8 cellular contexts compared by ENCODE assay signal in the genomic region with DNA sequence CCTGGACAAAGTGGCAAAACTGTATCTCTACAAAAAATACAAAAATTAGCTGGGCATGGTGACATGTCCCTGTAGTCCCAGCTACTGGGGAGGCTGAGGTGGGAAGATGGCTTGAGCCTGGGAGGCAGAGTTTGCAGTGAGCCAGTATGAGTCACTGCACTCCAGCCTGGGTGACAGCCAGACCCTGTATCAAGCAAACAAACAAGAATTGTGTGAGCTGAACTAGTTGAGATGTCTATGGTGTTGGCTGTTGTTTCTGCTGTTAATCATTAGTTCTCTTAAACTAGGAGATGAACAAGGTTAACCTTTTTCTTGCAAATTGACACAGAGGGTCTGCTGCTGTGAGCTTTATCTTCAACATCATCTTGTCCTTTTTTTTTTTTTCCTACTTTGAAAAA. TPM values are rescaled to one million over a fixed set of nuclear protein-coding genes. Genes with fewer than 3 reads are reported as not detected.
DNase-seq lines count a peak whose midpoint lies in the region; ATAC-seq, FAIRE-seq and TF ChIP-seq lines count a peak whose summit lies in the region.

No MANE protein-coding gene starts in this region.

- H3K36me3 ChIP-seq in mammary epithelial cell (ENCODE audit: insufficient read depth, low read length) = no peaks in the 10 kb centered on the region
- H3K36me3 ChIP-seq in naive thymus-derived CD4-positive, alpha-beta T cell (ENCODE audit: control insufficient read depth in 2 of 3, insufficient read depth in 3 of 3, low read length in 3 of 3) = peaks cover 0 to 18% (median 6%) of the 10 kb centered on the region in 3 experiments

- TF ChIP-seq CTCF in LNCaP clone FGC (IDR thresholded peaks at IDR 0.05; ENCODE audit: control insufficient read depth, extremely low read depth, insufficient read depth) = no peak
- no peak for TF ChIP-seq CTCF in mammary epithelial cell (conservative IDR thresholded peaks at IDR 0.05 in 1 of 2, IDR thresholded peaks at IDR 0.05 in 1 of 2; ENCODE audit: extremely low read depth in 1 of 2, insufficient read depth in 1 of 2, low read depth in 1 of 2, low read length in 2 of 2)

- H3K27me3 Mint-ChIP-seq in naive thymus-derived CD4-positive, alpha-beta T cell = no peaks in the 10 kb centered on the region

- H3K79me2 ChIP-seq in mammary epithelial cell (ENCODE audit: insufficient read depth, low read length) = peaks cover 87% of the 10 kb centered on the region

- peaks cover 51 to 96% (median 84%) of the 10 kb centered on the region in 7 donors for H3K4me1 Mint-ChIP-seq in naive thymus-derived CD4-positive, alpha-beta T cell

- peak overlapping the region in 9 of 10 donors; percentile 39 to 88 (median 63) for H3K4me3 Mint-ChIP-seq in naive thymus-derived CD4-positive, alpha-beta T cell

- H3K36me3 Mint-ChIP-seq in naive thymus-derived CD4-positive, alpha-beta T cell = peaks cover 29 to 56% (median 45%) of the 10 kb centered on the region in 5 donors

- H4K20me1 ChIP-seq in mammary epithelial cell (ENCODE audit: insufficient read depth, low read length) = no peaks in the 10 kb centered on the region

- POLR2A ChIA-PET in naive thymus-derived CD4-positive, alpha-beta T cell (lab: Charles Lee) = interaction anchor here (0.6 to 2.2 kb wide), 7 partner anchors 10 to 63 kb away, joined by 3 to 10 read pairs (median 3); a partner anchor contains a TSS

- in situ Hi-C loops in mammary epithelial cell (cut with MboI; ENCODE audit: low sequenced_read_pairs in 2 of 2) = no loop called here

- BruUV-seq in mammary epithelial cell (replicated peaks; lab: Mats Ljungman, UMichigan) = no TSS peak

- no peaks in the 10 kb centered on the region for H3K9me3 ChIP-seq in mammary epithelial cell (replicated peaks; ENCODE audit: insufficient read depth, low read length)
- no peaks in the 10 kb centered on the region for H3K9me3 ChIP-seq in naive thymus-derived CD4-positive, alpha-beta T cell (ENCODE audit: control insufficient read depth in 2 of 3, low read length in 3 of 3)

- peaks cover 0 to 20% (median 3%) of the 10 kb centered on the region in 11 donors for H3K9me3 Mint-ChIP-seq in naive thymus-derived CD4-positive, alpha-beta T cell

- no peaks in the 10 kb centered on the region for H3K27me3 ChIP-seq in mammary epithelial cell (ENCODE audit: insufficient read depth, low read length)
- H3K27me3 ChIP-seq in naive thymus-derived CD4-positive, alpha-beta T cell (ENCODE audit: control insufficient read depth in 2 of 2, insufficient read depth in 2 of 2, low read length in 2 of 2) = no peaks in the 10 kb centered on the region

- H3K27ac Mint-ChIP-seq in naive thymus-derived CD4-positive, alpha-beta T cell = peak overlapping the region; percentile 7 to 90 (median 87)

- no peak overlapping the region for H2AFZ ChIP-seq in mammary epithelial cell (ENCODE audit: low read depth, low read length)

- ATAC-seq in naive thymus-derived CD4-positive, alpha-beta T cell = peak; percentile 63
- ATAC-seq in GM21717 (IDR thresholded peaks at IDR 0.05; ENCODE audit: unreplicated experiment) = no peak

- DNase-seq in GM12892 (ENCODE audit: insufficient read length) = no peak
- peak; percentile 84 for DNase-seq in LNCaP clone FGC (ENCODE audit: low read depth)
- peak; percentile 69 for DNase-seq in mammary epithelial cell
- DNase-seq in naive thymus-derived CD4-positive, alpha-beta T cell = no peak
- DNase-seq in Ammon's horn (ENCODE audit: low spot score) = no peak
- no peak for DNase-seq in HPDE6-E6E7 (ENCODE audit: extremely low spot score)
- DNase-seq in inferior parietal cortex (ENCODE audit: extremely low spot score) = no peak

- peak; percentile 74 for FAIRE-seq in GM12892 (lab: Jason Lieb, UNC)

- H3K27ac ChIP-seq in mammary epithelial cell (ENCODE audit: insufficient read depth, low read depth, low read length) = no peak overlapping the region
- peak overlapping the region; percentile 52 for H3K27ac ChIP-seq in naive thymus-derived CD4-positive, alpha-beta T cell (ENCODE audit: low read depth, low read length)

- intact Hi-C loops in mammary epithelial cell (cut with micrococcal nuclease) = no loop called here
- intact Hi-C loops in naive thymus-derived CD4-positive, alpha-beta T cell (cut with micrococcal nuclease) = loop anchor here in 1 of 2 donors (1.0 to 2.0 kb wide), 3 partner anchors 9 to 64 kb away; no protein-coding TSS in a partner anchor

- H3K4me3 ChIP-seq in LNCaP clone FGC (ENCODE audit: low read depth, low read length) (no peak overlapping the region), mammary epithelial cell (replicated peaks in 1 of 3; ENCODE audit: insufficient read depth in 1 of 3, low read depth in 2 of 3, low read length in 3 of 3) (no peak overlapping the region)
- no peak overlapping the region for H3K4me3 ChIP-seq in naive thymus-derived CD4-positive, alpha-beta T cell (ENCODE audit: low read length)

- no peak overlapping the region for H3K9ac ChIP-seq in mammary epithelial cell (ENCODE audit: insufficient read depth, low read length)

- H3K4me2 ChIP-seq in mammary epithelial cell (ENCODE audit: insufficient read depth, low read depth, low read length) = no peak overlapping the region

- TF ChIP-seq POLR2A in GM12892 (IDR thresholded peaks at IDR 0.05; ENCODE audit: low read depth, low read length) = no peak

- dilution Hi-C loops in mammary epithelial cell (cut with HindIII; ENCODE audit: low sequenced_read_pairs) = no loop called here

- CTCF ChIA-PET in mammary epithelial cell (lab: Charles Lee; ENCODE audit: low non-redundant PET) = no interaction called here
- CTCF ChIA-PET in naive thymus-derived CD4-positive, alpha-beta T cell (lab: Charles Lee) = interaction anchor here (0.7 kb wide), 1 partner anchor 66 kb away, joined by 7 read pairs; no protein-coding TSS in a partner anchor

- peaks cover 15% of the 10 kb centered on the region for H3K4me1 ChIP-seq in mammary epithelial cell (ENCODE audit: insufficient read depth, low read length)
- peaks cover 46 to 72% of the 10 kb centered on the region in 2 donors for H3K4me1 ChIP-seq in naive thymus-derived CD4-positive, alpha-beta T cell (ENCODE audit: control insufficient read depth in 2 of 2, insufficient read depth in 2 of 2, low read length in 2 of 2)

RNA-seq across cellular contexts. Expression of a gene that starts 23.6 kb away (rescaled TPM):
- polyA plus RNA-seq in GM12892 (2012; ENCODE audit: missing spikeins) = 60.8 TPM
- total RNA-seq in mammary epithelial cell = 10 to 100 TPM; 23.0 to 24.3 TPM
- 14.0 TPM for polyA plus RNA-seq in mammary epithelial cell
- polyA minus RNA-seq in mammary epithelial cell = 10.4 TPM
- 100 to 1,000 TPM in 4 of 5 experiments, 10 to 100 TPM in 1; 79.0 to 200 (median 107) TPM for total RNA-seq in naive thymus-derived CD4-positive, alpha-beta T cell
- 1 to 10 TPM; 4.4 to 5.5 TPM for polyA plus RNA-seq in naive thymus-derived CD4-positive, alpha-beta T cell

Comparison
In these comparisons a context has a peak if more than half of its experiments do, and no peak if none do; other contexts are left out.
1. DNase-seq: peak in LNCaP clone FGC (single experiment) and mammary epithelial cell (single experiment); none in GM12892 (single experiment), naive thymus-derived CD4-positive, alpha-beta T cell (0 of 9), Ammon's horn (single experiment), HPDE6-E6E7 (single experiment) and inferior parietal cortex (single experiment).